10 cellular contexts compared by ENCODE assay signal in the genomic region with DNA sequence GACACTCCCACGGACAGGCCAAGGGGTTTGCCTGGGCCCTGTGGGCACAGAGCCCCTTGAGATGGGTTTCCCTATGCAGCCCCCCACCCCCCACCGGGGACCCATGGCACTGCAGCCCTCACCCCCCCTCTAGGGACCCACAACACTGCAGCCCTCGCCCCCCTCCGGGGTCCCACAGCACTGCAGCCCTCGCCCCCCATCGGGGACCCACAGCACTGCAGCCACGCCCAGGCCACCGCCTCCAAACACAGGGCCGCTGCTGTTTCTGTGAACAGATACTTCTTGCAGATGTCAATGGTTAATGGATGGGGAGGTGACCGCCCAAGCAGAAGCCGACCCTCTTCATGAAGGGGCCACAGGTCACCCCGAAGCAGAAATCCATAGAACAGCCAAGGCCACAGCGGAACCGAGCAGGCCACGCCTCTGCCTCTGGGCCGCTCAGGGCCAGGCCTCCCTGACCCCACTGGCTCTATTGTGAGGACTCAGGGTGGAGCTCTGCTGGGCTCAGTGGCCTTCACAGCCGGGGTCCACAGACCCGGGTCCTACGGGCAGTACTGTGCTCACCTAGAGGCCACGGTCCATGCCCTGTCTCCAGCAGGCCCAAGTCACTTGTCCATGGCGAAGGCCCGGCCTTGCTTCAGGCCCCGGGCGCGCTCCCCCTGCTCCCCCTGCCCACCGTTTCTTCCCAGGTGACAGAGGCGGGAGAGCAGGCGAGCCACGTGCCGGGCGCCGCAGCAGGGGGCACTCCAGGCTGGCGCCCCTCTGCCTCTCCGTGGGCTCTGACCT. TPM values are rescaled to one million over a fixed set of nuclear protein-coding genes. Genes with fewer than 3 reads are reported as not detected.
DNase-seq lines count a peak whose midpoint lies in the region; ATAC-seq, FAIRE-seq and TF ChIP-seq lines count a peak whose summit lies in the region.
"Had no signal": no experiment of that assay in that cellular context is flagged by ENCODE, and none has a peak within 500 bp of the region (broad histone marks: within the 10 kb centered on the region; RNA-seq: fewer than 3 reads in every experiment).

No MANE protein-coding gene starts in this region.

- no peak overlapping the region for H2AFZ ChIP-seq in HCT116 (ENCODE audit: low read depth, low read length, poor library complexity, severe bottlenecking)

- POLR2A ChIA-PET in HCT116 (lab: Charles Lee): no interaction called here
- POLR2A ChIA-PET in activated CD4-positive, alpha-beta memory T cell treated with anti-CD3 and anti-CD28 coated beads, Interleukin-2, amount 10 ng/mL, durations not matched to agents 7 days and 5 days (lab: Charles Lee): interaction anchor here (1.1 kb wide), 1 partner anchor 17 kb away, joined by 3 read pairs; no protein-coding TSS in a partner anchor

- FAIRE-seq in kidney (lab: Jason Lieb, UNC): no peak
- no peak for FAIRE-seq in HTR-8/SVneo (lab: Jason Lieb, UNC)

- TF ChIP-seq POLR2A in HCT116 (IDR thresholded peaks at IDR 0.05; ENCODE audit: borderline replicate concordance, extremely low read depth, insufficient read depth, insufficient read length): no peak

- H3K9me3 ChIP-seq in HCT116 (ENCODE audit: control insufficient read depth in 1 of 2, insufficient read depth in 1 of 2, low read depth in 1 of 2, low read length in 2 of 2) (no peaks in the 10 kb centered on the region), kidney (ENCODE audit: control insufficient read depth in 1 of 2, low read length in 2 of 2) (no peaks in the 10 kb centered on the region)

- H3K4me2 ChIP-seq in HCT116 (ENCODE audit: low read length): peak overlapping the region; percentile 48; the same call in 1 of the 2 replicates

- CTCF ChIA-PET in HCT116 (lab: Charles Lee): interaction anchor here (0.8 to 2.6 kb wide), 9 partner anchors 17 to 169 kb away, joined by 3 to 16 read pairs (median 6); no protein-coding TSS in a partner anchor
- CTCF ChIA-PET in activated CD4-positive, alpha-beta memory T cell treated with anti-CD3 and anti-CD28 coated beads, Interleukin-2, amount 10 ng/mL, durations not matched to agents 7 days and 5 days (lab: Charles Lee): interaction anchor here (0.8 to 1.6 kb wide), 7 partner anchors 17 to 305 kb away, joined by 3 to 11 read pairs (median 5); no protein-coding TSS in a partner anchor

- H3K36me3 Mint-ChIP-seq in activated CD4-positive, alpha-beta memory T cell treated with anti-CD3 and anti-CD28 coated beads, Interleukin-2, amount 10 ng/mL, durations not matched to agents 7 days and 5 days (ENCODE audit: low read depth): peaks cover 2% of the 10 kb centered on the region
- H3K36me3 Mint-ChIP-seq in stimulated activated effector memory CD8-positive, alpha-beta T cell treated with anti-CD3 and anti-CD28 coated beads, Interleukin-12 subunit alpha, Interleukin-12 subunit beta, amount 100 ng/mL, for 72 hours: peaks cover 6% of the 10 kb centered on the region
- H3K36me3 Mint-ChIP-seq: memory B cell had no signal

- no peak overlapping the region for H3K4me3 ChIP-seq in HCT116 (replicated peaks in 1 of 2; ENCODE audit: low read depth in 1 of 2, low read length in 2 of 2)
- no peak overlapping the region for H3K4me3 ChIP-seq in kidney (ENCODE audit: low read length in 2 of 2)
- no peak overlapping the region for H3K4me3 ChIP-seq in foreskin fibroblast (ENCODE audit: low read depth in 1 of 2, low read length in 2 of 2)

- peaks cover 13 to 25% of the 10 kb centered on the region in 2 experiments for H3K4me1 ChIP-seq in HCT116 (ENCODE audit: control insufficient read depth in 1 of 2, insufficient read depth in 2 of 2, low read length in 2 of 2)
- H3K4me1 ChIP-seq in kidney (ENCODE audit: control insufficient read depth in 1 of 2, insufficient read depth in 1 of 2, low read depth in 1 of 2, low read length in 2 of 2): peaks cover 29 to 35% of the 10 kb centered on the region in 2 donors

- no peaks in the 10 kb centered on the region for H3K9me2 ChIP-seq in HCT116 (ENCODE audit: insufficient read depth)

- H4K20me1 ChIP-seq in HCT116 (ENCODE audit: insufficient read depth): no peaks in the 10 kb centered on the region

- H3K9me3 Mint-ChIP-seq in activated CD4-positive, alpha-beta memory T cell treated with anti-CD3 and anti-CD28 coated beads, Interleukin-2, amount 10 ng/mL, durations not matched to agents 7 days and 5 days: no peaks in the 10 kb centered on the region
- H3K9me3 Mint-ChIP-seq in stimulated activated effector memory CD8-positive, alpha-beta T cell treated with anti-CD3 and anti-CD28 coated beads, Interleukin-12 subunit alpha, Interleukin-12 subunit beta, amount 100 ng/mL, for 72 hours: no peaks in the 10 kb centered on the region
- H3K9me3 Mint-ChIP-seq: memory B cell had no signal

- H3K79me2 ChIP-seq in HCT116 (ENCODE audit: insufficient read depth, low read length): peaks cover under 1% of the 10 kb centered on the region; the same call in 1 of the 2 replicates

- no peak for TF ChIP-seq RAD21 in HCT116 (IDR thresholded peaks at IDR 0.05; ENCODE audit: low read depth)

- TF ChIP-seq CTCF in HCT116 (IDR thresholded peaks at IDR 0.05 in 2 of 3, conservative IDR thresholded peaks at IDR 0.05 in 1 of 3; ENCODE audit: borderline replicate concordance in 1 of 3, insufficient read depth in 1 of 3, low read depth in 2 of 3, low read length in 2 of 3) (no peak), kidney (IDR thresholded peaks at IDR 0.05; ENCODE audit: borderline replicate concordance, extremely low read depth, insufficient read depth) (no peak), foreskin fibroblast (IDR thresholded peaks at IDR 0.05; ENCODE audit: low read depth, low read length) (no peak)

- H3K9ac ChIP-seq in HCT116 (ENCODE audit: low read length) (no peak overlapping the region), kidney (ENCODE audit: low read length in 2 of 2) (peak overlapping the region in 1 of 2 donors; percentile 38)

- H3K4me3 Mint-ChIP-seq in activated CD4-positive, alpha-beta memory T cell treated with anti-CD3 and anti-CD28 coated beads, Interleukin-2, amount 10 ng/mL, durations not matched to agents 7 days and 5 days: no peak overlapping the region
- H3K4me3 Mint-ChIP-seq in stimulated activated effector memory CD8-positive, alpha-beta T cell treated with anti-CD3 and anti-CD28 coated beads, Interleukin-12 subunit alpha, Interleukin-12 subunit beta, amount 100 ng/mL, for 72 hours: peak overlapping the region; percentile 32

- intact Hi-C loops in HCT116 (cut with micrococcal nuclease) (loop anchor here (1.0 to 5.0 kb wide), 4 partner anchors 147 to 527 kb away; no protein-coding TSS in a partner anchor), kidney (cut with DNase I) (loop anchor here (5.0 kb wide), 1 partner anchor 150 kb away; no protein-coding TSS in a partner anchor)

- DNase-seq in HCT116 (ENCODE audit: low read depth, low spot score): no peak
- peak; percentile 16 for DNase-seq in activated CD4-positive, alpha-beta memory T cell treated with anti-CD3 and anti-CD28 coated beads, Interleukin-2, amount 10 ng/mL, durations not matched to agents 7 days and 5 days
- DNase-seq in kidney: peak; percentile 83
- no peak for DNase-seq in stimulated activated effector memory CD8-positive, alpha-beta T cell treated with anti-CD3 and anti-CD28 coated beads, Interleukin-12 subunit alpha, Interleukin-12 subunit beta, amount 100 ng/mL, for 72 hours (ENCODE audit: low spot score in 2 of 2)
- no peak for DNase-seq in foreskin fibroblast
- no peak for DNase-seq in HTR-8/SVneo (ENCODE audit: insufficient read length, low spot score)
- DNase-seq: NCI-H187 treated with DMSO at 0.1 percent for 48 hours had no signal

- peaks cover 0 to 3% of the 10 kb centered on the region in 2 experiments; a peak in 1 of 4 replicates for H3K36me3 ChIP-seq in HCT116 (ENCODE audit: control insufficient read depth in 1 of 2, insufficient read depth in 2 of 2, low read length in 2 of 2)
- H3K36me3 ChIP-seq in kidney (ENCODE audit: control insufficient read depth in 1 of 2, insufficient read depth in 2 of 2, low read length in 2 of 2): no peaks in the 10 kb centered on the region

- RAD21 ChIA-PET in HCT116 (lab: Charles Lee; ENCODE audit: low non-redundant PET in 1 of 2, low total read pairs in 2 of 2, uncharacterized antibody in 2 of 2, unreplicated experiment in 2 of 2): interaction anchor here (0.6 to 1.0 kb wide), 2 partner anchors 148 to 151 kb away, joined by 3 to 4 read pairs; no protein-coding TSS in a partner anchor

- H3K27me3 Mint-ChIP-seq in activated CD4-positive, alpha-beta memory T cell treated with anti-CD3 and anti-CD28 coated beads, Interleukin-2, amount 10 ng/mL, durations not matched to agents 7 days and 5 days: no peaks in the 10 kb centered on the region

- BruUV-seq in HCT116 (replicated peaks; lab: Mats Ljungman, UMichigan): no TSS peak

- H3K27ac ChIP-seq in HCT116 (ENCODE audit: low read depth, low read length) (peak overlapping the region; percentile 46; the same call in 1 of the 2 replicates), kidney (ENCODE audit: low read depth in 2 of 2, low read length in 2 of 2) (peak overlapping the region; percentile 49 to 59)

- no peaks in the 10 kb centered on the region for H3K27me3 ChIP-seq in HCT116 (ENCODE audit: insufficient read depth, low read length)

- H3K27ac Mint-ChIP-seq in activated CD4-positive, alpha-beta memory T cell treated with anti-CD3 and anti-CD28 coated beads, Interleukin-2, amount 10 ng/mL, durations not matched to agents 7 days and 5 days: no peak overlapping the region
- peak overlapping the region; percentile 76 for H3K27ac Mint-ChIP-seq in stimulated activated effector memory CD8-positive, alpha-beta T cell treated with anti-CD3 and anti-CD28 coated beads, Interleukin-12 subunit alpha, Interleukin-12 subunit beta, amount 100 ng/mL, for 72 hours
- H3K27ac Mint-ChIP-seq: memory B cell had no signal

- H3K4me1 Mint-ChIP-seq in activated CD4-positive, alpha-beta memory T cell treated with anti-CD3 and anti-CD28 coated beads, Interleukin-2, amount 10 ng/mL, durations not matched to agents 7 days and 5 days: peaks cover 27% of the 10 kb centered on the region
- H3K4me1 Mint-ChIP-seq in stimulated activated effector memory CD8-positive, alpha-beta T cell treated with anti-CD3 and anti-CD28 coated beads, Interleukin-12 subunit alpha, Interleukin-12 subunit beta, amount 100 ng/mL, for 72 hours: peaks cover 12% of the 10 kb centered on the region

- peak; percentile 2 for ATAC-seq in HCT116
- no peak for ATAC-seq in stimulated activated effector memory CD8-positive, alpha-beta T cell treated with anti-CD3 and anti-CD28 coated beads, Interleukin-12 subunit alpha, Interleukin-12 subunit beta, amount 100 ng/mL, for 72 hours
- no peak for ATAC-seq in GM21717 (IDR thresholded peaks at IDR 0.05; ENCODE audit: unreplicated experiment)
- ATAC-seq in GM21825 (IDR thresholded peaks at IDR 0.05; ENCODE audit: unreplicated experiment): no peak

TF ChIP-seq in HCT116, 20 proteins besides CTCF, POLR2A, EP300 and RAD21 (continues in another document):
- TF ChIP-seq, protein P1, sequence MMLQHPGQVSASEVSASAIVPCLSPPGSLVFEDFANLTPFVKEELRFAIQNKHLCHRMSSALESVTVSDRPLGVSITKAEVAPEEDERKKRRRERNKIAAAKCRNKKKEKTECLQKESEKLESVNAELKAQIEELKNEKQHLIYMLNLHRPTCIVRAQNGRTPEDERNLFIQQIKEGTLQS (IDR thresholded peaks at IDR 0.05): no peak

RNA-seq across cellular contexts. Expression of gene POFUT2, which starts 4.1 kb away (rescaled TPM):
- total RNA-seq in HCT116 (2021; ENCODE audit: unreplicated experiment) (20.5 TPM), kidney (30.2 TPM)
- polyA plus RNA-seq in HCT116 (2012): 16.7 and 18.7 TPM in 2 replicates
- total RNA-seq in activated CD4-positive, alpha-beta memory T cell treated with anti-CD3 and anti-CD28 coated beads, Interleukin-2, amount 10 ng/mL, durations not matched to agents 7 days and 5 days: 10 to 100 TPM; 23.5 to 25.1 TPM
- 18.3 TPM for polyA plus RNA-seq in kidney (ENCODE audit: insufficient read depth, low read depth, low replicate concordance)

Comparison
In these comparisons a context has a peak if more than half of its experiments do, and no peak if none do; other contexts are left out.
1. DNase-seq: peak in activated CD4-positive, alpha-beta memory T cell treated with anti-CD3 and anti-CD28 coated beads, Interleukin-2, amount 10 ng/mL, durations not matched to agents 7 days and 5 days (single experiment) and kidney (single experiment); none in HCT116 (single experiment), stimulated activated effector memory CD8-positive, alpha-beta T cell treated with anti-CD3 and anti-CD28 coated beads, Interleukin-12 subunit alpha, Interleukin-12 subunit beta, amount 100 ng/mL, for 72 hours (0 of 2), foreskin fibroblast (0 of 2) and HTR-8/SVneo (single experiment).